ENCODE assay signal across 20 cellular contexts in the genomic region with DNA sequence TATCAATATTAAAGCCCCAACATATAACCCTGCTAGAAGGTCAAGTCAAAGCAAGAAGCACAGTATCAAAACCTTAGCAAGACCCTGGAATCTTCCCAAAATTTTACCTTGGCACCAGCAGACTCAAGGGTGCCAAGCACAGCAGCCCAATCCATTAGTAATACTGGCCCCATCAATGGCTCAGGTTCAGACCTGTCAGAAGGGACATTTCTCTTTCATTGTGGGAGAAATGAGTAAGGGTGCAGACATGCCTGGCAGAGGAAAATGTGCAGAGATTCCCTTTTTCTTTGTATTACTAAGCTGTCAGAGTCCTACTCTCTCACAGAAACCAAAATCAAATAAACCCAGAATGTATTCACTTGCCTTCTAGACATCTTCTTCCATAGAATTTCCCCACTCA.
"Had no signal": no experiment of that assay in that cellular context is flagged by ENCODE, and none has a peak within 500 bp of the region (broad histone marks: within the 10 kb centered on the region; RNA-seq: fewer than 3 reads in every experiment).

No MANE protein-coding gene starts in this region.

- H3K36me3 ChIP-seq: SJSA1 had no signal

- H3K27me3 ChIP-seq: SJSA1 had no signal

- H3K27ac ChIP-seq: SJSA1 had no signal

- ATAC-seq: activated CD8-positive, alpha-beta memory T cell treated with anti-CD3 and anti-CD28 coated beads, Interleukin-2, amount 10 ng/mL, durations not matched to agents 7 days and 5 days; SK-N-SH treated with all-trans-retinoic acid at 6 μM for 48 hours had no signal

- DNase-seq: activated CD4-positive, alpha-beta T cell treated with anti-CD3 and anti-CD28 coated beads, Interleukin-2, amount 10 ng/mL, durations not matched to agents 24 days and 14 days; activated CD4-positive, alpha-beta T cell treated with anti-CD3 and anti-CD28 coated beads, Interleukin-2, amount 50 U/mL, for 48 hours; activated CD4-positive, CD25-positive, alpha-beta regulatory T cell treated with anti-CD3 and anti-CD28 coated beads, Interleukin-2, amount 50 U/mL, for 72 hours; activated CD8-positive, alpha-beta memory T cell treated with anti-CD3 and anti-CD28 coated beads, Interleukin-2, amount 10 ng/mL, durations not matched to agents 7 days and 5 days; activated effector memory CD4-positive, alpha-beta T cell treated with Interleukin-2 at 50 U/mL for 16 hours; activated naive CD4-positive, alpha-beta T cell; activated T-cell treated with anti-CD3 and anti-CD28 coated beads, Interleukin-2, amount 50 U/mL, for 24 hours; aorta; cerebellar nuclear complex; MM.1S; NCI-H1105; NCI-H1436; NCI-H1694 treated with DMSO at 0.1 percent for 48 hours; NCI-H2029 treated with DMSO at 0.1 percent for 48 hours; NCI-H345; NCI-H510A; SHP77; SW 1271 had no signal

- H3K4me3 ChIP-seq: SJSA1 had no signal

- H3K9me3 ChIP-seq: SJSA1 had no signal

- H3K4me1 ChIP-seq: SJSA1 had no signal
